In genomic region chr4:101953949-101954348, GRCh38 we compare ENCODE assay signal across 11 cellular contexts.
DNase-seq lines count a peak whose midpoint lies in the region; ATAC-seq, FAIRE-seq and TF ChIP-seq lines count a peak whose summit lies in the region.
"Had no signal": no experiment of that assay in that cellular context is flagged by ENCODE, and none has a peak within 500 bp of the region (broad histone marks: within the 10 kb centered on the region; RNA-seq: fewer than 3 reads in every experiment).

No MANE protein-coding gene starts in this region.

- H3K4me3 Mint-ChIP-seq in MCF 10A (ENCODE audit: unreplicated experiment) (no peak overlapping the region), type B pancreatic cell (peak overlapping the region; percentile 23)

- H3K9me3 Mint-ChIP-seq in MCF 10A (ENCODE audit: unreplicated experiment) (no peaks in the 10 kb centered on the region), type B pancreatic cell (no peaks in the 10 kb centered on the region)

- H3K27me3 ChIP-seq in breast epithelium: no peaks in the 10 kb centered on the region

- H3K36me3 Mint-ChIP-seq in MCF 10A (ENCODE audit: insufficient read depth, unreplicated experiment) (no peaks in the 10 kb centered on the region), type B pancreatic cell (no peaks in the 10 kb centered on the region)

- H3K27me3 Mint-ChIP-seq in MCF 10A (ENCODE audit: insufficient read depth, unreplicated experiment) (no peaks in the 10 kb centered on the region), type B pancreatic cell (no peaks in the 10 kb centered on the region)

- DNase-seq in MCF 10A (ENCODE audit: unreplicated experiment) (peak; percentile 40), breast epithelium (ENCODE audit: low spot score in 2 of 2) (no peak), SW480 (ENCODE audit: low spot score) (peak; percentile 9), iPS DF 4.7 (ENCODE audit: extremely low read depth, low spot score) (peak; percentile 74), type B pancreatic cell (ENCODE audit: extremely low spot score, unreplicated experiment) (no peak), GM12891 (ENCODE audit: insufficient read length, low spot score) (no peak)
- DNase-seq: NCI-H1092, T-helper 2 cell had no signal

- CTCF ChIA-PET in MCF 10A (lab: Yijun Ruan, JAX): no interaction called here

- POLR2A ChIA-PET in MCF 10A (lab: Yijun Ruan, JAX): no interaction called here

- TF ChIP-seq POLR2A in breast epithelium (IDR thresholded peaks at IDR 0.05) (no peak), GM12891 (IDR thresholded peaks at IDR 0.05; ENCODE audit: low read depth, low read length) (no peak)

- no peak overlapping the region for H3K27ac ChIP-seq in breast epithelium
- H3K27ac ChIP-seq: skin epidermis had no signal

- H3K4me3 ChIP-seq in breast epithelium: no peak overlapping the region
- H3K4me3 ChIP-seq: skin epidermis had no signal

- H3K4me1 Mint-ChIP-seq in MCF 10A (ENCODE audit: insufficient read depth, unreplicated experiment) (peaks cover 28% of the 10 kb centered on the region), type B pancreatic cell (ENCODE audit: unreplicated experiment) (peaks cover 21% of the 10 kb centered on the region)

- H3K27ac Mint-ChIP-seq in MCF 10A (ENCODE audit: low read depth, unreplicated experiment) (peak overlapping the region; percentile 53), type B pancreatic cell (peak overlapping the region; percentile 75)

- no peaks in the 10 kb centered on the region for H3K9me3 ChIP-seq in breast epithelium

- FAIRE-seq in GM12891 (lab: Jason Lieb, UNC): no peak

- intact Hi-C loops in MCF 10A (cut with micrococcal nuclease): no loop called here
- intact Hi-C loops in breast epithelium (cut with DNase I; ENCODE audit: low total_unique reads): no loop called here

- BruUV-seq in MCF 10A (replicated peaks; lab: Mats Ljungman, UMichigan): no TSS peak

- H3K36me3 ChIP-seq in breast epithelium: no peaks in the 10 kb centered on the region

- TF ChIP-seq CTCF in MCF 10A (IDR thresholded peaks at IDR 0.05; ENCODE audit: unreplicated experiment) (no peak), breast epithelium (IDR thresholded peaks at IDR 0.05) (no peak), type B pancreatic cell (conservative IDR thresholded peaks at IDR 0.05) (no peak)

- H3K4me1 ChIP-seq in breast epithelium: no peaks in the 10 kb centered on the region

- ATAC-seq in HG02870 (IDR thresholded peaks at IDR 0.05; ENCODE audit: unreplicated experiment): no peak
- no peak for ATAC-seq in HG03108 (IDR thresholded peaks at IDR 0.05; ENCODE audit: unreplicated experiment)

TF ChIP-seq in GM12891, 5 proteins besides CTCF, POLR2A, EP300 and RAD21:
- TF ChIP-seq PAX5 (IDR thresholded peaks at IDR 0.05; ENCODE audit: insufficient read depth, low read length, severe bottlenecking): no peak
- no peak for TF ChIP-seq SPI1 (IDR thresholded peaks at IDR 0.05; ENCODE audit: low read depth, low read length)
- no peak for TF ChIP-seq POU2F2 (IDR thresholded peaks at IDR 0.05; ENCODE audit: low read depth, low read length)
- no peak for TF ChIP-seq POLR2AphosphoS5 (IDR thresholded peaks at IDR 0.05; ENCODE audit: low read depth, low read length)
- no peak for TF ChIP-seq TAF1 (IDR thresholded peaks at IDR 0.05; ENCODE audit: low read depth, low read length)

Comparison
In these comparisons a context has a peak if more than half of its experiments do, and no peak if none do; other contexts are left out.
1. DNase-seq: peak in MCF 10A (single experiment), SW480 (single experiment) and iPS DF 4.7 (single experiment); none in breast epithelium (0 of 2), type B pancreatic cell (single experiment) and GM12891 (single experiment).